In genomic region chr14:50520947-50521815, GRCh38 we compare ENCODE assay signal across 8 cellular contexts.
A peak's percentile ranks its signal among the peaks of the same experiment; 100 is the strongest.
DNase-seq lines count a peak whose midpoint lies in the region; ATAC-seq and TF ChIP-seq lines count a peak whose summit lies in the region.

No MANE protein-coding gene starts in this region.

- peaks cover 31% of the 10 kb centered on the region for H3K4me1 Mint-ChIP-seq in nephron progenitor cell

- peaks cover 55% of the 10 kb centered on the region for H3K36me3 Mint-ChIP-seq in nephron progenitor cell (ENCODE audit: low read depth)

- no peaks in the 10 kb centered on the region for H3K27me3 ChIP-seq in duodenal mucosa (ENCODE audit: control insufficient read depth in 1 of 2, insufficient read depth in 2 of 2, low read length in 2 of 2)

- TF ChIP-seq CTCF in nephron progenitor cell (IDR thresholded peaks at IDR 0.05) = no peak

- no peaks in the 10 kb centered on the region for H3K36me3 ChIP-seq in duodenal mucosa (ENCODE audit: control insufficient read depth in 1 of 2, insufficient read depth in 2 of 2, low read length in 2 of 2)

- peak overlapping the region; percentile 46 for H3K27ac ChIP-seq in duodenal mucosa (ENCODE audit: low read depth, low read length)
- peak overlapping the region in 16 of 21 experiments; percentile 2 to 78 (median 56) for H3K27ac ChIP-seq in skin epidermis

- H3K27ac Mint-ChIP-seq in nephron progenitor cell = no peak overlapping the region

- peak; percentile 31 for DNase-seq in activated CD4-positive, CD25-positive, alpha-beta regulatory T cell treated with anti-CD3 and anti-CD28 coated beads, Interleukin-2, amount 50 U/mL, for 16 hours (ENCODE audit: low read depth, low spot score)
- DNase-seq in middle frontal gyrus (ENCODE audit: extremely low spot score, low spot score) = no peak
- DNase-seq in HEK293T (ENCODE audit: extremely low spot score) = no peak
- DNase-seq in nephron progenitor cell = no peak

- H3K4me3 ChIP-seq in duodenal mucosa (ENCODE audit: low read depth in 1 of 2, low read length in 2 of 2) (no peak overlapping the region), skin epidermis (no peak overlapping the region)

- H3K9me3 Mint-ChIP-seq in nephron progenitor cell = no peaks in the 10 kb centered on the region

- CTCF ChIA-PET in HEK293T (lab: Yijun Ruan, JAX) = no interaction called here

- peak; percentile 73 for ATAC-seq in GM18909 (IDR thresholded peaks at IDR 0.05; ENCODE audit: poor library complexity, unreplicated experiment)
- peak; percentile 77 for ATAC-seq in HG03045 (IDR thresholded peaks at IDR 0.05; ENCODE audit: unreplicated experiment)

- H3K4me1 ChIP-seq in duodenal mucosa (ENCODE audit: control insufficient read depth in 1 of 2, insufficient read depth in 2 of 2, low read length in 2 of 2) = peaks cover 20 to 45% of the 10 kb centered on the region in 2 donors

- no peaks in the 10 kb centered on the region for H3K27me3 Mint-ChIP-seq in nephron progenitor cell (ENCODE audit: low read depth, poor library complexity)

- no peaks in the 10 kb centered on the region for H3K9me3 ChIP-seq in duodenal mucosa (ENCODE audit: control insufficient read depth in 1 of 2, low read length in 2 of 2)

- POLR2A ChIA-PET in HEK293T (lab: Yijun Ruan, JAX) = no interaction called here

- H3K9ac ChIP-seq in duodenal mucosa (ENCODE audit: low read depth in 1 of 2, low read length in 2 of 2) = no peak overlapping the region

- H3K4me3 Mint-ChIP-seq in nephron progenitor cell = no peak overlapping the region

TF ChIP-seq in HEK293T, 16 proteins besides CTCF, POLR2A, EP300 and RAD21:
- no peak for TF ChIP-seq BHLHE40 (IDR thresholded peaks at IDR 0.05; ENCODE audit: borderline replicate concordance)
- no peak for TF ChIP-seq ARNT (IDR thresholded peaks at IDR 0.05)
- no peak for TF ChIP-seq FOXK2 (IDR thresholded peaks at IDR 0.05)
- no peak for TF ChIP-seq TARDBP (IDR thresholded peaks at IDR 0.05)
- no peak for TF ChIP-seq HDGF (IDR thresholded peaks at IDR 0.05; ENCODE audit: borderline replicate concordance)
- TF ChIP-seq SP1 (IDR thresholded peaks at IDR 0.05) = no peak
- TF ChIP-seq CTBP1 (IDR thresholded peaks at IDR 0.05; ENCODE audit: borderline replicate concordance) = no peak
- TF ChIP-seq SUZ12 (IDR thresholded peaks at IDR 0.05) = no peak
- no peak for TF ChIP-seq LEF1 (IDR thresholded peaks at IDR 0.05; ENCODE audit: borderline replicate concordance)
- no peak for TF ChIP-seq PKNOX1 (IDR thresholded peaks at IDR 0.05)
- TF ChIP-seq L3MBTL2 (conservative IDR thresholded peaks at IDR 0.05) = no peak
- TF ChIP-seq NFRKB (IDR thresholded peaks at IDR 0.05) = no peak
- TF ChIP-seq FOXM1 (IDR thresholded peaks at IDR 0.05; ENCODE audit: borderline replicate concordance) = no peak
- TF ChIP-seq FOXA1 (IDR thresholded peaks at IDR 0.05) = no peak
- TF ChIP-seq ZNF384 (IDR thresholded peaks at IDR 0.05) = no peak
TF ChIP-seq in HEK293T: peak in this region for 0.
